In genomic region chr13:43085545-43085944, GRCh38 we compare ENCODE assay signal across 1 cellular context.
TF ChIP-seq lines count a peak whose summit lies in the region.

No MANE protein-coding gene starts in this region.

TF ChIP-seq in GM23338, 12 proteins besides CTCF, POLR2A, EP300 and RAD21 (continued from another document):
- no peak for TF ChIP-seq REST (IDR thresholded peaks at IDR 0.05; ENCODE audit: unreplicated experiment)
- no peak for TF ChIP-seq POLR2AphosphoS5 (IDR thresholded peaks at IDR 0.05; ENCODE audit: low read depth)
- no peak for TF ChIP-seq CREB1 (CRISPR knock-in tag; IDR thresholded peaks at IDR 0.05; ENCODE audit: low read depth)
- TF ChIP-seq STAT1 (IDR thresholded peaks at IDR 0.05; ENCODE audit: unreplicated experiment): no peak
- no peak for TF ChIP-seq ETS1 (IDR thresholded peaks at IDR 0.05)
- TF ChIP-seq EZH2phosphoT487 (IDR thresholded peaks at IDR 0.05; ENCODE audit: unreplicated experiment): no peak
- no peak for TF ChIP-seq ZNF114 (CRISPR knock-in tag; IDR thresholded peaks at IDR 0.05)
